ENCODE assay signal across 1 cellular context in the genomic region with DNA sequence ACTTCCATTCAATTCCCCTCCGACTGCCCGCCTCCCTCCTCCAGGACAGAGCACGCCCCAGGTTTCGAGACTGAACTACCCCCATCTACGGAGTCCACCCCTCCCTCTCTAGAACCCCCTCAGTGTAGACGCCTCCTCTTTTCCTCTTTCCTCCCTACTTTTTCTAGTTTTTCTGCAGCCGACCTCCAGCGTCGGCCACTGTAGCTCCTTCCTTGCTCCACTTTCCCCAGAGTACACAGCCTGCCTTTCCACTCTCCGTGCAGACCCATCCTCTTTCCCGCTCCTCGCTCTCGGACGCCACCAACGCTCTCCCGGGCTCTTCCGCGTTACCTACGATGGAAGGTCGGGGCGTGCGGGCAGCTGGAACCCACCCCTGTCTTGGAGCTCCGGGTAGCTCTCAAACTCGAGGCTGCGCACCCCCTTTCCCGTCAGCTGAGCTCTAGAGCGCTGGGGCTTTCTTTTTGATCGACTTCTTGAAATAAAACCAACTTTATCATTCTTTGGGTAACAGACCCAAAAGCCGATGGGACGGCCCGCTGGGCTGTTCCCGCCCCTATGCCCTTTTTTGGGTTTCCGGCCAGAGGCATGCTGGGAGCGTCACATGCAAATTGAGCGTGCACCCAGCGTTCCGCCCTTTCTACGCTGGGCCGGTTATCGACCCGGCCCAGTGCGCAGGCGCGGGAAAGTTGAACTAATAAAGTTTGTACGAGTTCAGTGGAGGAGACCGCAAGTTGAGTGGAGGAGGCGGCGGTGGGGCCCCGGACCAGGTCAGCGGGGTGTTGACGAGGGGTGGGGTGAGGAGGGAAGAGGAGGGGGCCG.
TF ChIP-seq lines count a peak whose summit lies in the region.

A gene with protein sequence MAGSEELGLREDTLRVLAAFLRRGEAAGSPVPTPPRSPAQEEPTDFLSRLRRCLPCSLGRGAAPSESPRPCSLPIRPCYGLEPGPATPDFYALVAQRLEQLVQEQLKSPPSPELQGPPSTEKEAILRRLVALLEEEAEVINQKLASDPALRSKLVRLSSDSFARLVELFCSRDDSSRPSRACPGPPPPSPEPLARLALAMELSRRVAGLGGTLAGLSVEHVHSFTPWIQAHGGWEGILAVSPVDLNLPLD (plus strand): TSS at position 633 of the 819 bp plus-strand sequence. CDS start 760 bp downstream, outside the sequence.
A gene with protein sequence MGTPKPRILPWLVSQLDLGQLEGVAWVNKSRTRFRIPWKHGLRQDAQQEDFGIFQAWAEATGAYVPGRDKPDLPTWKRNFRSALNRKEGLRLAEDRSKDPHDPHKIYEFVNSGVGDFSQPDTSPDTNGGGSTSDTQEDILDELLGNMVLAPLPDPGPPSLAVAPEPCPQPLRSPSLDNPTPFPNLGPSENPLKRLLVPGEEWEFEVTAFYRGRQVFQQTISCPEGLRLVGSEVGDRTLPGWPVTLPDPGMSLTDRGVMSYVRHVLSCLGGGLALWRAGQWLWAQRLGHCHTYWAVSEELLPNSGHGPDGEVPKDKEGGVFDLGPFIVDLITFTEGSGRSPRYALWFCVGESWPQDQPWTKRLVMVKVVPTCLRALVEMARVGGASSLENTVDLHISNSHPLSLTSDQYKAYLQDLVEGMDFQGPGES (minus strand): TSS at position 557 of the 819 bp plus-strand sequence. CDS start 1,019 bp downstream, outside the sequence.

TF ChIP-seq in K562, 482 proteins besides CTCF, POLR2A, EP300 and RAD21 (continued from another document and continues in another):
- TF ChIP-seq, protein P1, sequence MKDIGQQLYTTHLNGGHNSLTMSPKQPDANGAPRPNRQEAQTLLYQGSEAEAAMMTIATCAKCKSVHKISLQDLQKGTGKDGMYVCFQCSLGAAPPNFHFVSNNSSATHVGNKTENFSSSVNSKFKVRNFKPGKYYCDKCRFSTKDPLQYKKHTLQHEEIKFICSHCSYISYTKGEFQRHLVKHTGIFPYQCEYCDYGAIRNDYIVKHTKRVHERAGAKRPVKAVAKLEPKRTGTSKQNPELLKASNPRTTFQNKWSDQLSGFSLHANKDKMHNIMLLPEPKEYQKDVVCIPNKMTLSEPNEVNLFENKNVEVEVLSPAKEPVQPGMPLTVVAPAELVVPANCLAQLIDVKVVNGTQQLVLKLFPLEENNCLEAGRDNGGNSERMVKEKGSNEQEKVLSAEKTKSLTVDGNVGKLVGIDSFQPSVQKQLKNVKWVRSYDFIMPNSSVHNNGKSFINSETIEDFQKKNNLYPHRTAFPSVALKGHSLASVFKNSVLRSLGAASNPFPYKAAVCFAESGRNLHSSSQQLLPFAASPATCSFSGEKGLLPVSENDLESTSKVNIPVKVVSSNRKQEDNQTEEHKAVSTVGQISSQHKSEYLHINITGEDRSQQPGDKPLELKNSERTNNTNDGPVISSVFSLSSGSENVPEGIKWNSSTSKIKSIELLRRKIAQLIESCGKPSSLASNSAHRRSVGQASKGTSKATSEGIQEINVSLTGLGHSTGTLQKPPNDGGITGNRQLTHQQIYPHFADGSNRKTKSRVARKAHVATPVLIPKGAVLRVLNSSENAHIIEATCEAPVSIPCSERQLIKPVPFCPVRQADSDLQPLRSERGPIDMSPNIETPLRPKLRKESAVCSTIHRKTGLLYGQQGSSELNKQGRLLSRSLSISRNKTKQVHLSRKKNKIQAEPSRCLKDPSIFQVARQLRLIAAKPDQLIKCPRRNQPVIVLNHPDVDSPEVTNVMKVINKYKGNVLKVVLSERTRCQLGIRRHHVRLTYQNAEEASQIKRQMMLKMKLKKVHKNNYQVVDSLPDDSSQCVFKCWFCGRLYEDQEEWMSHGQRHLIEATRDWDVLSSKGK (CRISPR knock-in tag; IDR thresholded peaks at IDR 0.05): no peak
- TF ChIP-seq, protein P2, sequence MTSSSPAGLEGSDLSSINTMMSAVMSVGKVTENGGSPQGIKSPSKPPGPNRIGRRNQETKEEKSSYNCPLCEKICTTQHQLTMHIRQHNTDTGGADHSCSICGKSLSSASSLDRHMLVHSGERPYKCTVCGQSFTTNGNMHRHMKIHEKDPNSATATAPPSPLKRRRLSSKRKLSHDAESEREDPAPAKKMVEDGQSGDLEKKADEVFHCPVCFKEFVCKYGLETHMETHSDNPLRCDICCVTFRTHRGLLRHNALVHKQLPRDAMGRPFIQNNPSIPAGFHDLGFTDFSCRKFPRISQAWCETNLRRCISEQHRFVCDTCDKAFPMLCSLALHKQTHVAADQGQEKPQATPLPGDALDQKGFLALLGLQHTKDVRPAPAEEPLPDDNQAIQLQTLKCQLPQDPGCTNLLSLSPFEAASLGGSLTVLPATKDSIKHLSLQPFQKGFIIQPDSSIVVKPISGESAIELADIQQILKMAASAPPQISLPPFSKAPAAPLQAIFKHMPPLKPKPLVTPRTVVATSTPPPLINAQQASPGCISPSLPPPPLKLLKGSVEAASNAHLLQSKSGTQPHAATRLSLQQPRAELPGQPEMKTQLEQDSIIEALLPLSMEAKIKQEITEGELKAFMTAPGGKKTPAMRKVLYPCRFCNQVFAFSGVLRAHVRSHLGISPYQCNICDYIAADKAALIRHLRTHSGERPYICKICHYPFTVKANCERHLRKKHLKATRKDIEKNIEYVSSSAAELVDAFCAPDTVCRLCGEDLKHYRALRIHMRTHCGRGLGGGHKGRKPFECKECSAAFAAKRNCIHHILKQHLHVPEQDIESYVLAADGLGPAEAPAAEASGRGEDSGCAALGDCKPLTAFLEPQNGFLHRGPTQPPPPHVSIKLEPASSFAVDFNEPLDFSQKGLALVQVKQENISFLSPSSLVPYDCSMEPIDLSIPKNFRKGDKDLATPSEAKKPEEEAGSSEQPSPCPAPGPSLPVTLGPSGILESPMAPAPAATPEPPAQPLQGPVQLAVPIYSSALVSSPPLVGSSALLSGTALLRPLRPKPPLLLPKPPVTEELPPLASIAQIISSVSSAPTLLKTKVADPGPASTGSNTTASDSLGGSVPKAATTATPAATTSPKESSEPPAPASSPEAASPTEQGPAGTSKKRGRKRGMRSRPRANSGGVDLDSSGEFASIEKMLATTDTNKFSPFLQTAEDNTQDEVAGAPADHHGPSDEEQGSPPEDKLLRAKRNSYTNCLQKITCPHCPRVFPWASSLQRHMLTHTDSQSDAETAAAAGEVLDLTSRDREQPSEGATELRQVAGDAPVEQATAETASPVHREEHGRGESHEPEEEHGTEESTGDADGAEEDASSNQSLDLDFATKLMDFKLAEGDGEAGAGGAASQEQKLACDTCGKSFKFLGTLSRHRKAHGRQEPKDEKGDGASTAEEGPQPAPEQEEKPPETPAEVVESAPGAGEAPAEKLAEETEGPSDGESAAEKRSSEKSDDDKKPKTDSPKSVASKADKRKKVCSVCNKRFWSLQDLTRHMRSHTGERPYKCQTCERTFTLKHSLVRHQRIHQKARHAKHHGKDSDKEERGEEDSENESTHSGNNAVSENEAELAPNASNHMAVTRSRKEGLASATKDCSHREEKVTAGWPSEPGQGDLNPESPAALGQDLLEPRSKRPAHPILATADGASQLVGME (CRISPR knock-in tag; IDR thresholded peaks at IDR 0.05): no peak
- TF ChIP-seq MCM7 (IDR thresholded peaks at IDR 0.05): no peak
- 0 out of 2 replicates have a peak, but pooled peaks have one; percentile 10 for TF ChIP-seq KLF13 (tag; IDR thresholded peaks at IDR 0.05; ENCODE audit: borderline replicate concordance, low read depth)
- TF ChIP-seq, protein P3, sequence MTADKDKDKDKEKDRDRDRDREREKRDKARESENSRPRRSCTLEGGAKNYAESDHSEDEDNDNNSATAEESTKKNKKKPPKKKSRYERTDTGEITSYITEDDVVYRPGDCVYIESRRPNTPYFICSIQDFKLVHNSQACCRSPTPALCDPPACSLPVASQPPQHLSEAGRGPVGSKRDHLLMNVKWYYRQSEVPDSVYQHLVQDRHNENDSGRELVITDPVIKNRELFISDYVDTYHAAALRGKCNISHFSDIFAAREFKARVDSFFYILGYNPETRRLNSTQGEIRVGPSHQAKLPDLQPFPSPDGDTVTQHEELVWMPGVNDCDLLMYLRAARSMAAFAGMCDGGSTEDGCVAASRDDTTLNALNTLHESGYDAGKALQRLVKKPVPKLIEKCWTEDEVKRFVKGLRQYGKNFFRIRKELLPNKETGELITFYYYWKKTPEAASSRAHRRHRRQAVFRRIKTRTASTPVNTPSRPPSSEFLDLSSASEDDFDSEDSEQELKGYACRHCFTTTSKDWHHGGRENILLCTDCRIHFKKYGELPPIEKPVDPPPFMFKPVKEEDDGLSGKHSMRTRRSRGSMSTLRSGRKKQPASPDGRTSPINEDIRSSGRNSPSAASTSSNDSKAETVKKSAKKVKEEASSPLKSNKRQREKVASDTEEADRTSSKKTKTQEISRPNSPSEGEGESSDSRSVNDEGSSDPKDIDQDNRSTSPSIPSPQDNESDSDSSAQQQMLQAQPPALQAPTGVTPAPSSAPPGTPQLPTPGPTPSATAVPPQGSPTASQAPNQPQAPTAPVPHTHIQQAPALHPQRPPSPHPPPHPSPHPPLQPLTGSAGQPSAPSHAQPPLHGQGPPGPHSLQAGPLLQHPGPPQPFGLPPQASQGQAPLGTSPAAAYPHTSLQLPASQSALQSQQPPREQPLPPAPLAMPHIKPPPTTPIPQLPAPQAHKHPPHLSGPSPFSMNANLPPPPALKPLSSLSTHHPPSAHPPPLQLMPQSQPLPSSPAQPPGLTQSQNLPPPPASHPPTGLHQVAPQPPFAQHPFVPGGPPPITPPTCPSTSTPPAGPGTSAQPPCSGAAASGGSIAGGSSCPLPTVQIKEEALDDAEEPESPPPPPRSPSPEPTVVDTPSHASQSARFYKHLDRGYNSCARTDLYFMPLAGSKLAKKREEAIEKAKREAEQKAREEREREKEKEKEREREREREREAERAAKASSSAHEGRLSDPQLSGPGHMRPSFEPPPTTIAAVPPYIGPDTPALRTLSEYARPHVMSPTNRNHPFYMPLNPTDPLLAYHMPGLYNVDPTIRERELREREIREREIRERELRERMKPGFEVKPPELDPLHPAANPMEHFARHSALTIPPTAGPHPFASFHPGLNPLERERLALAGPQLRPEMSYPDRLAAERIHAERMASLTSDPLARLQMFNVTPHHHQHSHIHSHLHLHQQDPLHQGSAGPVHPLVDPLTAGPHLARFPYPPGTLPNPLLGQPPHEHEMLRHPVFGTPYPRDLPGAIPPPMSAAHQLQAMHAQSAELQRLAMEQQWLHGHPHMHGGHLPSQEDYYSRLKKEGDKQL (CRISPR knock-in tag; IDR thresholded peaks at IDR 0.05; ENCODE audit: borderline replicate concordance): no peak
- TF ChIP-seq BRD4 (IDR thresholded peaks at IDR 0.05): no peak
- TF ChIP-seq CSDE1 (IDR thresholded peaks at IDR 0.05): 0 out of 4 replicates have a peak, but pooled peaks of 1 of the 2 experiments have one; percentile 10
- TF ChIP-seq EZH2 (IDR thresholded peaks at IDR 0.05; ENCODE audit: borderline replicate concordance, low read depth, low read length): no peak
- TF ChIP-seq PCBP1 (IDR thresholded peaks at IDR 0.05; ENCODE audit: low read depth, low read length, poor library complexity, severe bottlenecking): peak; percentile 60
- TF ChIP-seq, protein P4, sequence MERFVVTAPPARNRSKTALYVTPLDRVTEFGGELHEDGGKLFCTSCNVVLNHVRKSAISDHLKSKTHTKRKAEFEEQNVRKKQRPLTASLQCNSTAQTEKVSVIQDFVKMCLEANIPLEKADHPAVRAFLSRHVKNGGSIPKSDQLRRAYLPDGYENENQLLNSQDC (CRISPR knock-in tag; IDR thresholded peaks at IDR 0.05): no peak
- peak; percentile 78; the same call in 1 of the 2 replicates for TF ChIP-seq PHF8 (IDR thresholded peaks at IDR 0.05; ENCODE audit: borderline replicate concordance, low read length)
- no peak for TF ChIP-seq PRMT5 (CRISPR knock-in tag; IDR thresholded peaks at IDR 0.05)
- TF ChIP-seq STAG1 (CRISPR knock-in tag; IDR thresholded peaks at IDR 0.05; ENCODE audit: borderline replicate concordance): no peak
- TF ChIP-seq TCFL5 (CRISPR knock-in tag; conservative IDR thresholded peaks at IDR 0.05): no peak
- no peak for TF ChIP-seq ZKSCAN3 (CRISPR knock-in tag; IDR thresholded peaks at IDR 0.05)
- no peak for TF ChIP-seq PYGO2 (tag; IDR thresholded peaks at IDR 0.05)
- no peak for TF ChIP-seq ZNF347 (CRISPR knock-in tag; IDR thresholded peaks at IDR 0.05; ENCODE audit: low read depth)
- no peak for TF ChIP-seq RFX1 (IDR thresholded peaks at IDR 0.05)
- TF ChIP-seq SAP30 (IDR thresholded peaks at IDR 0.05; ENCODE audit: borderline replicate concordance, insufficient read depth, low read depth, low read length, poor library complexity, severe bottlenecking): no peak
- TF ChIP-seq STAT5A (IDR thresholded peaks at IDR 0.05; ENCODE audit: borderline replicate concordance, low read length): no peak
- no peak for TF ChIP-seq SRSF9 (IDR thresholded peaks at IDR 0.05; ENCODE audit: borderline replicate concordance, low read depth, low read length)
- no peak for TF ChIP-seq NFRKB (IDR thresholded peaks at IDR 0.05; ENCODE audit: low read depth)
- no peak for TF ChIP-seq PTBP1 (IDR thresholded peaks at IDR 0.05; ENCODE audit: low read depth, low read length)
- TF ChIP-seq ZNF184 (CRISPR knock-in tag; IDR thresholded peaks at IDR 0.05): no peak
- TF ChIP-seq IFI16 (CRISPR knock-in tag; IDR thresholded peaks at IDR 0.05): no peak
- no peak for TF ChIP-seq HNRNPUL1 (IDR thresholded peaks at IDR 0.05; ENCODE audit: low read length)
- TF ChIP-seq CBX1 (IDR thresholded peaks at IDR 0.05; ENCODE audit: low read depth): no peak
- TF ChIP-seq, protein P5, sequence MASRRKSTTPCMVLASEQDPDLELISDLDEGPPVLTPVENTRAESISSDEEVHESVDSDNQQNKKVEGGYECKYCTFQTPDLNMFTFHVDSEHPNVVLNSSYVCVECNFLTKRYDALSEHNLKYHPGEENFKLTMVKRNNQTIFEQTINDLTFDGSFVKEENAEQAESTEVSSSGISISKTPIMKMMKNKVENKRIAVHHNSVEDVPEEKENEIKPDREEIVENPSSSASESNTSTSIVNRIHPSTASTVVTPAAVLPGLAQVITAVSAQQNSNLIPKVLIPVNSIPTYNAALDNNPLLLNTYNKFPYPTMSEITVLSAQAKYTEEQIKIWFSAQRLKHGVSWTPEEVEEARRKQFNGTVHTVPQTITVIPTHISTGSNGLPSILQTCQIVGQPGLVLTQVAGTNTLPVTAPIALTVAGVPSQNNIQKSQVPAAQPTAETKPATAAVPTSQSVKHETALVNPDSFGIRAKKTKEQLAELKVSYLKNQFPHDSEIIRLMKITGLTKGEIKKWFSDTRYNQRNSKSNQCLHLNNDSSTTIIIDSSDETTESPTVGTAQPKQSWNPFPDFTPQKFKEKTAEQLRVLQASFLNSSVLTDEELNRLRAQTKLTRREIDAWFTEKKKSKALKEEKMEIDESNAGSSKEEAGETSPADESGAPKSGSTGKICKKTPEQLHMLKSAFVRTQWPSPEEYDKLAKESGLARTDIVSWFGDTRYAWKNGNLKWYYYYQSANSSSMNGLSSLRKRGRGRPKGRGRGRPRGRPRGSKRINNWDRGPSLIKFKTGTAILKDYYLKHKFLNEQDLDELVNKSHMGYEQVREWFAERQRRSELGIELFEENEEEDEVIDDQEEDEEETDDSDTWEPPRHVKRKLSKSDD (conservative IDR thresholded peaks at IDR 0.05; ENCODE audit: low read length): no peak
- TF ChIP-seq, protein P6, sequence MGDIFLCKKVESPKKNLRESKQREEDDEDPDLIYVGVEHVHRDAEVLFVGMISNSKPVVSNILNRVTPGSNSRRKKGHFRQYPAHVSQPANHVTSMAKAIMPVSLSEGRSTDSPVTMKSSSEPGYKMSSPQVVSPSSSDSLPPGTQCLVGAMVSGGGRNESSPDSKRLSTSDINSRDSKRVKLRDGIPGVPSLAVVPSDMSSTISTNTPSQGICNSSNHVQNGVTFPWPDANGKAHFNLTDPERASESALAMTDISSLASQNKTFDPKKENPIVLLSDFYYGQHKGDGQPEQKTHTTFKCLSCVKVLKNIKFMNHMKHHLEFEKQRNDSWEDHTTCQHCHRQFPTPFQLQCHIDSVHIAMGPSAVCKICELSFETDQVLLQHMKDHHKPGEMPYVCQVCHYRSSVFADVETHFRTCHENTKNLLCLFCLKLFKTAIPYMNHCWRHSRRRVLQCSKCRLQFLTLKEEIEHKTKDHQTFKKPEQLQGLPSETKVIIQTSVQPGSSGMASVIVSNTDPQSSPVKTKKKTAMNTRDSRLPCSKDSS (IDR thresholded peaks at IDR 0.05; ENCODE audit: low read depth, partially characterized antibody): no peak
- no peak for TF ChIP-seq GTF2A2 (tag; IDR thresholded peaks at IDR 0.05)
- TF ChIP-seq CBFA2T2 (conservative IDR thresholded peaks at IDR 0.05): no peak
- no peak for TF ChIP-seq NFE2 (IDR thresholded peaks at IDR 0.05; ENCODE audit: low read depth)
- TF ChIP-seq CBFA2T3 (IDR thresholded peaks at IDR 0.05): no peak
